1 cellular context compared by ENCODE assay signal in the genomic region with DNA sequence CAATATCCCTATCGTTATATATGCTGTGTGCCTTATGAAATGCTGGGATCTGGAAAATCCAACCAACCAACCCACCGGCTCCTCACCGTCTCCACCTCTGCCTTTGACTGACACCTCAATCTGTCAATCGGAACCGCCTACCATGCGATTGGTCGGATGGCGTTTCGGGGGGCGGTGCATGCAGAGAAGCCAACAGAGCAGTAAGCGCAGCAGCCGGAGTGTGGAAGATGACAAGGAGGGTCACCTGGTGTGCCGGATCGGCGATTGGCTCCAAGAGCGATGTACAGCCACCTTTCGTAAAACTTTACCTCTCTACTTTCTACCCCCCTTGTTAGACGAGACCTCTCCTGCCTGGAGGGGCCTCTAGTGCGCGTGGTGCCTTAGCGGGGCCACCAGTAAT.
TF ChIP-seq lines count a peak whose summit lies in the region.

No MANE protein-coding gene starts in this region.

TF ChIP-seq in SK-N-SH treated with all-trans-retinoic acid at 6 μM for 48 hours, 23 proteins besides CTCF, POLR2A, EP300 and RAD21 (continued from another document):
- TF ChIP-seq, protein P1, sequence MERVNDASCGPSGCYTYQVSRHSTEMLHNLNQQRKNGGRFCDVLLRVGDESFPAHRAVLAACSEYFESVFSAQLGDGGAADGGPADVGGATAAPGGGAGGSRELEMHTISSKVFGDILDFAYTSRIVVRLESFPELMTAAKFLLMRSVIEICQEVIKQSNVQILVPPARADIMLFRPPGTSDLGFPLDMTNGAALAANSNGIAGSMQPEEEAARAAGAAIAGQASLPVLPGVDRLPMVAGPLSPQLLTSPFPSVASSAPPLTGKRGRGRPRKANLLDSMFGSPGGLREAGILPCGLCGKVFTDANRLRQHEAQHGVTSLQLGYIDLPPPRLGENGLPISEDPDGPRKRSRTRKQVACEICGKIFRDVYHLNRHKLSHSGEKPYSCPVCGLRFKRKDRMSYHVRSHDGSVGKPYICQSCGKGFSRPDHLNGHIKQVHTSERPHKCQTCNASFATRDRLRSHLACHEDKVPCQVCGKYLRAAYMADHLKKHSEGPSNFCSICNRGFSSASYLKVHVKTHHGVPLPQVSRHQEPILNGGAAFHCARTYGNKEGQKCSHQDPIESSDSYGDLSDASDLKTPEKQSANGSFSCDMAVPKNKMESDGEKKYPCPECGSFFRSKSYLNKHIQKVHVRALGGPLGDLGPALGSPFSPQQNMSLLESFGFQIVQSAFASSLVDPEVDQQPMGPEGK (CRISPR knock-in tag; IDR thresholded peaks at IDR 0.05; ENCODE audit: borderline replicate concordance): no peak
- TF ChIP-seq ZNF70 (CRISPR knock-in tag; IDR thresholded peaks at IDR 0.05) (no peak), ZNF565 (CRISPR knock-in tag; conservative IDR thresholded peaks at IDR 0.05; ENCODE audit: low read depth) (no peak)
- TF ChIP-seq, protein P2, sequence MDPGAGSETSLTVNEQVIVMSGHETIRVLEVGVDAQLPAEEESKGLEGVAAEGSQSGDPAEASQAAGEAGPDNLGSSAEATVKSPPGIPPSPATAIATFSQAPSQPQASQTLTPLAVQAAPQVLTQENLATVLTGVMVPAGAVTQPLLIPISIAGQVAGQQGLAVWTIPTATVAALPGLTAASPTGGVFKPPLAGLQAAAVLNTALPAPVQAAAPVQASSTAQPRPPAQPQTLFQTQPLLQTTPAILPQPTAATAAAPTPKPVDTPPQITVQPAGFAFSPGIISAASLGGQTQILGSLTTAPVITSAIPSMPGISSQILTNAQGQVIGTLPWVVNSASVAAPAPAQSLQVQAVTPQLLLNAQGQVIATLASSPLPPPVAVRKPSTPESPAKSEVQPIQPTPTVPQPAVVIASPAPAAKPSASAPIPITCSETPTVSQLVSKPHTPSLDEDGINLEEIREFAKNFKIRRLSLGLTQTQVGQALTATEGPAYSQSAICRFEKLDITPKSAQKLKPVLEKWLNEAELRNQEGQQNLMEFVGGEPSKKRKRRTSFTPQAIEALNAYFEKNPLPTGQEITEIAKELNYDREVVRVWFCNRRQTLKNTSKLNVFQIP (CRISPR knock-in tag; IDR thresholded peaks at IDR 0.05; ENCODE audit: borderline replicate concordance, low read depth): no peak
